ENCODE assay signal across 8 cellular contexts in the genomic region with DNA sequence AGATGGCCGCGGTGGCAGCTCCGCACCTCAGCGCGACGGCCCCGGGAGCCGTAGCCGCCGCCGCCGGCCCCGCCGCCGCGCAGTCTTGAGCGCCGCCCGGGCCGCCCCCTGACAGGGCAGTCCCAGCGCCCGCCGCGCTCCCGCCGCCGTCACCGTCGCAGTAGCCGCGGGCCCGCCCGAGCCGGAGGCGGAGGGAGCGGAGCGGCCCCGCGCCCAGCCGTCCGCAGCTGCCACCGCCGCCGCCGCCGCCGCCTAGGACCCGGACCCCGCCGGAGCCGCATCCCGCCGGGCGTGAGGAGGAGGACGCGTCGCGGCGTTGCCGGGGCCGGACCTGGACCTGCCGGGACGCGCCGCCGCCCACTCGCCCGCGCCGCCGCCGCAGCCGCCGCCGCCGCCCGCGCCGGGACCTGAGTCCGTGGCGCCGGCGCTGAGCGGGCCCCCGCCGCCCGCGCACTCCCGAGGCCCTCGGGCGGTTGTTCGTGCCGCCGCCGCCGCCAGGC. TPM values are rescaled to one million over a fixed set of nuclear protein-coding genes. Genes with fewer than 3 reads are reported as not detected.
A peak's percentile ranks its signal among the peaks of the same experiment; 100 is the strongest.
DNase-seq lines count a peak whose midpoint lies in the region; ATAC-seq and TF ChIP-seq lines count a peak whose summit lies in the region.

No MANE protein-coding gene starts in this region.

- CTCF ChIA-PET in AG04450 (lab: Charles Lee): interaction anchor here (0.7 to 1.4 kb wide), 2 partner anchors 26 to 529 kb away, joined by 3 to 4 read pairs; no protein-coding TSS in a partner anchor

- intact Hi-C loops in colonic mucosa (cut with DNase I): no loop called here
- intact Hi-C loops in sigmoid colon (cut with DNase I): loop anchor here (2.0 to 5.0 kb wide), 4 partner anchors 54 to 531 kb away; no protein-coding TSS in a partner anchor

- H3K36me3 ChIP-seq in colonic mucosa (no peaks in the 10 kb centered on the region), sigmoid colon (no peaks in the 10 kb centered on the region)

- H3K27me3 ChIP-seq in AG04450 (ENCODE audit: control insufficient read depth, insufficient read depth, low read length): peaks cover 25% of the 10 kb centered on the region
- no peaks in the 10 kb centered on the region for H3K27me3 ChIP-seq in colonic mucosa
- no peaks in the 10 kb centered on the region for H3K27me3 ChIP-seq in sigmoid colon

- DNase-seq in AG04450 (ENCODE audit: low read depth, low spot score) (no peak), colonic mucosa (no peak), sigmoid colon (no peak), NCI-H1436 treated with DMSO at 0.1 percent for 48 hours (lab: John Stamatoyannopoulos, UW) (no peak), COLO829 (ENCODE audit: low spot score) (no peak), T1000 (lab: John Stamatoyannopoulos, UW) (no peak)

- whole genome bisulfite sequencing in sigmoid colon, 2 donors: 1% methylated on average over 96 of the region's 96 CpGs

- H3K4me1 ChIP-seq in colonic mucosa: no peaks in the 10 kb centered on the region
- H3K4me1 ChIP-seq in sigmoid colon: peaks cover 0 to 53% (median 38%) of the 10 kb centered on the region in 4 donors

- no peak overlapping the region for H3K27ac ChIP-seq in AG04450 (ENCODE audit: low read depth, low read length)
- H3K27ac ChIP-seq in colonic mucosa: peak overlapping the region; percentile 49
- H3K27ac ChIP-seq in sigmoid colon: peak overlapping the region; percentile 70 to 90 (median 86)

- TF ChIP-seq CTCF in AG04450 (IDR thresholded peaks at IDR 0.05; ENCODE audit: low read depth, low read length) (no peak), colonic mucosa (IDR thresholded peaks at IDR 0.05) (no peak), sigmoid colon (IDR thresholded peaks at IDR 0.05) (no peak)

- peak overlapping the region in 1 of 2 donors; percentile 61 for H3K9ac ChIP-seq in colonic mucosa (ENCODE audit: low read depth in 2 of 2, low read length in 2 of 2)

- H3K4me3 ChIP-seq in AG04450 (ENCODE audit: low read depth, low read length) (peak overlapping the region; percentile 77), colonic mucosa (peak overlapping the region; percentile 74), sigmoid colon (peak overlapping the region; percentile 50 to 79 (median 72))

- TF ChIP-seq POLR2A in sigmoid colon (IDR thresholded peaks at IDR 0.05): no peak

- POLR2A ChIA-PET in AG04450 (lab: Yijun Ruan, JAX): interaction anchor here (0.5 to 2.1 kb wide), 67 partner anchors 10 to 1886 kb away, joined by 3 to 32 read pairs (median 5); no protein-coding TSS in a partner anchor

- no peak for TF ChIP-seq EP300 in sigmoid colon (IDR thresholded peaks at IDR 0.05)

- H3K9me3 ChIP-seq in AG04450 (ENCODE audit: control insufficient read depth, insufficient read depth, low read length): peaks cover 2% of the 10 kb centered on the region; the same call in 1 of the 2 replicates
- no peaks in the 10 kb centered on the region for H3K9me3 ChIP-seq in colonic mucosa
- no peaks in the 10 kb centered on the region for H3K9me3 ChIP-seq in sigmoid colon

- ATAC-seq in GM19455 (IDR thresholded peaks at IDR 0.05; ENCODE audit: unreplicated experiment) (peak; percentile 22), HG03571 (IDR thresholded peaks at IDR 0.05; ENCODE audit: unreplicated experiment) (peak; percentile 22)

RNA-seq across cellular contexts. Expression of a gene that starts 0.3 kb away (rescaled TPM):
- polyA plus RNA-seq in AG04450 (2011; rRNA removed) (1.2 and 2.2 TPM in 2 replicates), sigmoid colon (1 to 10 TPM in 2 of 3 donors, under 1 TPM in 1; 0.92 to 6.3 (median 3.0) TPM)
- 12.2 and 12.6 TPM in 2 replicates for polyA minus RNA-seq in AG04450 (2011; rRNA and poly(A)+ RNA removed)
- total RNA-seq in colonic mucosa (1 to 10 TPM; 8.9 to 9.0 TPM), sigmoid colon (10 to 100 TPM in 3 of 4 donors, 1 to 10 TPM in 1; 5.8 to 22.1 (median 18.2) TPM)
